ENCODE assay signal across 8 cellular contexts in genomic region chr19:45153339-45154063, GRCh38. TPM values are rescaled to one million over a fixed set of nuclear protein-coding genes. Genes with fewer than 3 reads are reported as not detected.
DNase-seq lines count a peak whose midpoint lies in the region; ATAC-seq, FAIRE-seq and TF ChIP-seq lines count a peak whose summit lies in the region.

No MANE protein-coding gene starts in this region.

- H2BK20ac ChIP-seq in H1 (ENCODE audit: low read length): no peak overlapping the region

- H3K9me3 ChIP-seq in HAP-1 (no peaks in the 10 kb centered on the region), H1 (ENCODE audit: insufficient read depth in 2 of 2, low read depth in 1 of 2, low read length in 1 of 2) (peaks cover 0 to 8% of the 10 kb centered on the region in 2 experiments; a peak in 1 of 4 replicates), stomach smooth muscle (ENCODE audit: control insufficient read depth in 2 of 2, low read length in 2 of 2) (no peaks in the 10 kb centered on the region), SJCRH30 (replicated peaks) (no peaks in the 10 kb centered on the region)

- peak overlapping the region; percentile 95 for H3K18ac ChIP-seq in H1 (ENCODE audit: extremely low read depth, low read length)

- H3K4me1 ChIP-seq in HAP-1 (peaks cover 4% of the 10 kb centered on the region; the same call in 1 of the 2 replicates), H1 (replicated peaks in 1 of 4; ENCODE audit: control insufficient read depth in 3 of 4, insufficient read depth in 4 of 4, low read length in 3 of 4) (peaks cover 0 to 13% (median 3%) of the 10 kb centered on the region in 4 experiments; a peak in 6 of 7 replicates), stomach smooth muscle (ENCODE audit: control insufficient read depth, insufficient read depth, low read length) (peaks cover 25% of the 10 kb centered on the region), SJCRH30 (no peaks in the 10 kb centered on the region)

- H3K27ac ChIP-seq in H1 (ENCODE audit: low read depth, low read length) (no peak overlapping the region), stomach smooth muscle (ENCODE audit: low read length) (no peak overlapping the region), SJCRH30 (no peak overlapping the region)

- H3K4me2 ChIP-seq in H1 (ENCODE audit: insufficient read depth in 1 of 2, low read depth in 2 of 2, low read length in 2 of 2): peak overlapping the region; percentile 72 to 77

- H3K4me3 ChIP-seq in HAP-1: peak overlapping the region; percentile 6
- H3K4me3 ChIP-seq in H1 (ENCODE audit: extremely low read depth in 1 of 4, insufficient read depth in 2 of 4, low read depth in 3 of 4, low read length in 4 of 4): peak overlapping the region; percentile 17 to 55 (median 29)
- H3K4me3 ChIP-seq in stomach smooth muscle (ENCODE audit: low read length in 2 of 2): peak overlapping the region; percentile 47 to 68
- no peak overlapping the region for H3K4me3 ChIP-seq in SJCRH30

- in situ Hi-C loops in HAP-1 (cut with MboI; ENCODE audit: low sequenced_read_pairs): no loop called here

- no peak for FAIRE-seq in H1 (lab: Jason Lieb, UNC)

- no peak overlapping the region for H3K23ac ChIP-seq in H1 (ENCODE audit: insufficient read length)

- no peaks in the 10 kb centered on the region for H3K27me3 ChIP-seq in HAP-1 (ENCODE audit: low read depth)
- H3K27me3 ChIP-seq in H1 (replicated peaks in 1 of 4; ENCODE audit: control insufficient read depth in 3 of 4, extremely low read depth in 1 of 4, insufficient read depth in 3 of 4, low read length in 3 of 4): peaks cover 16 to 49% (median 40%) of the 10 kb centered on the region in 4 experiments
- H3K27me3 ChIP-seq in stomach smooth muscle (ENCODE audit: control insufficient read depth in 1 of 2, insufficient read depth in 2 of 2, low read length in 2 of 2): peaks cover 46 to 48% of the 10 kb centered on the region in 2 donors
- H3K27me3 ChIP-seq in SJCRH30: peaks cover 9% of the 10 kb centered on the region

- H3K23me2 ChIP-seq in H1 (ENCODE audit: low read depth, low read length): peaks cover 9% of the 10 kb centered on the region; the same call in 1 of the 2 replicates

- no peaks in the 10 kb centered on the region; the same call in 1 of the 2 replicates for H3K79me1 ChIP-seq in H1 (ENCODE audit: low read depth, low read length)

- no peak for TF ChIP-seq CTCF in H1 (IDR thresholded peaks at IDR 0.05; ENCODE audit: control extremely low read depth in 1 of 3, insufficient read depth in 1 of 3, low read depth in 1 of 3, low read length in 3 of 3)

- H3K56ac ChIP-seq in H1 (replicated peaks; ENCODE audit: insufficient read length, low read depth, low read length): peak overlapping the region; percentile 12

- no peak overlapping the region for H3K9ac ChIP-seq in H1 (replicated peaks in 1 of 4; ENCODE audit: extremely low read depth in 1 of 4, low read depth in 3 of 4, low read length in 3 of 4)
- H3K9ac ChIP-seq in stomach smooth muscle (ENCODE audit: low read length in 2 of 2): no peak overlapping the region

- no peak overlapping the region; the same call in 1 of the 2 replicates for H4K8ac ChIP-seq in H1 (ENCODE audit: extremely low read depth, insufficient read depth, low read length)

- H4K20me1 ChIP-seq in H1 (replicated peaks in 1 of 2; ENCODE audit: control insufficient read depth in 1 of 2, insufficient read depth in 2 of 2, low read length in 2 of 2): peaks cover 0 to 14% of the 10 kb centered on the region in 2 experiments

- TF ChIP-seq RAD21 in H1 (IDR thresholded peaks at IDR 0.05 in 1 of 2, conservative IDR thresholded peaks at IDR 0.05 in 1 of 2; ENCODE audit: low read depth in 2 of 2, low read length in 2 of 2): no peak

- peak overlapping the region; percentile 26; the same call in 1 of the 2 replicates for H2BK5ac ChIP-seq in H1 (ENCODE audit: low read depth, low read length)

- peak overlapping the region; percentile 77; the same call in 1 of the 2 replicates for H2AFZ ChIP-seq in H1 (ENCODE audit: low read length)

- no peak overlapping the region for H2AK5ac ChIP-seq in H1 (ENCODE audit: low read depth, low read length)

- peak overlapping the region; percentile 72 for H4K91ac ChIP-seq in H1 (replicated peaks; ENCODE audit: insufficient read length, low read length)

- H2BK15ac ChIP-seq in H1 (ENCODE audit: low read length): peak overlapping the region; percentile 88; the same call in 1 of the 2 replicates

- no peak for ATAC-seq in HG02938 (IDR thresholded peaks at IDR 0.05; ENCODE audit: unreplicated experiment)

- H2BK120ac ChIP-seq in H1 (replicated peaks; ENCODE audit: low read depth, low read length): no peak overlapping the region

- peak overlapping the region; percentile 88; the same call in 1 of the 2 replicates for H2BK12ac ChIP-seq in H1 (ENCODE audit: low read depth, low read length)

- CTCF ChIA-PET in H1 (lab: Charles Lee; ENCODE audit: partially characterized antibody): interaction anchor here (1.0 to 2.3 kb wide), 9 partner anchors 10 to 201 kb away, joined by 3 to 10 read pairs (median 5); partner anchors contain the start of genes BLOC1S3 and TRAPPC6A

- 22% methylated on average over 64 of the region's 69 CpGs; no CpG with 5 or more reads in 1 of the 2 experiments for WGBS in H1 (ENCODE audit: extremely low coverage in 1 of 2, insufficient coverage in 1 of 2, insufficient read length in 1 of 2, insufficient replicate concordance in 2 of 2, low coverage in 1 of 2, low lambda C conversion rate in 2 of 2, missing lambda C conversion rate in 1 of 2), 2 experiments

- no peaks in the 10 kb centered on the region for H3K79me2 ChIP-seq in H1 (ENCODE audit: control insufficient read depth in 1 of 2, insufficient read depth in 2 of 2, low read length in 2 of 2)

- TF ChIP-seq POLR2A in H1 (IDR thresholded peaks at IDR 0.05; ENCODE audit: control extremely low read depth in 1 of 2, low read depth in 2 of 2, low read length in 2 of 2): no peak

- DNase-seq in HAP-1 (ENCODE audit: low spot score in 2 of 2): peak in 1 of 2 experiments; percentile 74
- DNase-seq in activated CD4-positive, alpha-beta T cell treated with anti-CD3 and anti-CD28 coated beads, Interleukin-2, amount 50 U/mL, for 1 hour: peak; percentile 30
- peak in 1 of 2 experiments; percentile 86 for DNase-seq in H1 (ENCODE audit: low read depth in 1 of 2, low spot score in 2 of 2)
- peak; percentile 49 for DNase-seq in midbrain (lab: John Stamatoyannopoulos, UW)
- DNase-seq in SJCRH30: no peak
- DNase-seq in LoVo (ENCODE audit: low spot score): no peak

- TF ChIP-seq EP300 in H1 (IDR thresholded peaks at IDR 0.05; ENCODE audit: borderline replicate concordance in 1 of 2, low read depth in 2 of 2, low read length in 2 of 2): no peak

- H3K14ac ChIP-seq in H1 (ENCODE audit: insufficient read length): no peak overlapping the region

- H3K36me3 ChIP-seq in HAP-1 (replicated peaks): no peaks in the 10 kb centered on the region; the same call in 1 of the 2 replicates
- H3K36me3 ChIP-seq in H1 (ENCODE audit: control insufficient read depth in 2 of 4, insufficient read depth in 4 of 4, low read length in 3 of 4): 0 out of 8 replicates have a peak, but pooled peaks cover 0 to 2% (median 0%) of the 10 kb centered on the region in 4 experiments
- H3K36me3 ChIP-seq in stomach smooth muscle (ENCODE audit: control insufficient read depth in 2 of 2, insufficient read depth in 2 of 2, low read length in 2 of 2): no peaks in the 10 kb centered on the region
- no peaks in the 10 kb centered on the region for H3K36me3 ChIP-seq in SJCRH30

- H3K4ac ChIP-seq in H1 (replicated peaks; ENCODE audit: insufficient read length, low read depth, low read length): peak overlapping the region; percentile 53

- POLR2A ChIA-PET in H1 (lab: Charles Lee; ENCODE audit: partially characterized antibody): interaction anchor here (0.6 to 3.5 kb wide), 12 partner anchors 8 to 466 kb away, joined by 3 to 21 read pairs (median 4); partner anchors contain the start of genes NKPD1, PPP1R37 and TRAPPC6A

- H4K5ac ChIP-seq in H1 (ENCODE audit: insufficient read length, low read depth, low read length): no peak overlapping the region

RNA-seq across cellular contexts. Expression of gene NKPD1, which starts 7.3 kb away (rescaled TPM):
- 0.38 and 0.39 TPM in 2 replicates for total RNA-seq in H1 (2021; fragmentation: NEBNext Ultra II Directional; extraction: Animal tissue kit (Norgen Biotek cat#: 25700))
- 0.30 and 0.55 TPM in 2 replicates for polyA plus RNA-seq in H1 (2011; rRNA removed)
- polyA plus RNA-seq in H1 (2011; cell fraction: cytosol; rRNA removed): 0.69 TPM
- polyA plus RNA-seq in H1 (2011; cell fraction: nucleus; rRNA removed): 0.73 TPM
- polyA plus RNA-seq in H1 (2012, experiment 1 of 2): 0.22 to 0.24 TPM (median 0.23 TPM) in 3 of 4 replicates, not detected in the other
- polyA plus RNA-seq in H1 (2012, experiment 2 of 2): 0.20 TPM
- polyA plus RNA-seq in H1 (2013, experiment 1 of 2): 0.22 TPM
- 0.26 TPM for polyA plus RNA-seq in H1 (2013, experiment 2 of 2)
- 0.22 and 0.32 TPM in 2 replicates for polyA minus RNA-seq in H1 (2011; rRNA and poly(A)+ RNA removed)
- polyA minus RNA-seq in H1 (2011; cell fraction: cytosol; rRNA and poly(A)+ RNA removed): not detected
- 0.80 TPM for polyA minus RNA-seq in H1 (2011; cell fraction: nucleus; rRNA and poly(A)+ RNA removed)
- total RNA-seq in SJCRH30 (2014; rRNA removed; shearing (Covaris generic)): not detected in 2 replicates

RNA-seq across cellular contexts. Expression of gene TRAPPC6A, which starts 24.5 kb away (rescaled TPM):
- 30.5 and 31.8 TPM in 2 replicates for total RNA-seq in H1 (2021; fragmentation: NEBNext Ultra II Directional; extraction: Animal tissue kit (Norgen Biotek cat#: 25700))
- polyA plus RNA-seq in H1 (2011; rRNA removed): 130 and 144 TPM in 2 replicates
- polyA plus RNA-seq in H1 (2011; cell fraction: cytosol; rRNA removed): 127 TPM
- 71.3 TPM for polyA plus RNA-seq in H1 (2011; cell fraction: nucleus; rRNA removed)
- 38.7 to 84.3 TPM (median 76.0 TPM) in 4 replicates for polyA plus RNA-seq in H1 (2012, experiment 1 of 2)
- 102 TPM for polyA plus RNA-seq in H1 (2012, experiment 2 of 2)
- polyA plus RNA-seq in H1 (2013, experiment 1 of 2): 35.8 TPM
- polyA plus RNA-seq in H1 (2013, experiment 2 of 2): 35.4 TPM
- 9.3 and 13.3 TPM in 2 replicates for polyA minus RNA-seq in H1 (2011; rRNA and poly(A)+ RNA removed)
- polyA minus RNA-seq in H1 (2011; cell fraction: cytosol; rRNA and poly(A)+ RNA removed): 17.0 TPM
- 10.3 TPM for polyA minus RNA-seq in H1 (2011; cell fraction: nucleus; rRNA and poly(A)+ RNA removed)
- 3.0 and 4.7 TPM in 2 replicates for total RNA-seq in SJCRH30 (2014; rRNA removed; shearing (Covaris generic))

RNA-seq across cellular contexts. Expression of gene BLOC1S3, which starts 25.1 kb away (rescaled TPM):
- 6.0 and 8.0 TPM in 2 replicates for total RNA-seq in H1 (2021; fragmentation: NEBNext Ultra II Directional; extraction: Animal tissue kit (Norgen Biotek cat#: 25700))
- polyA plus RNA-seq in H1 (2011; rRNA removed): 6.1 and 7.6 TPM in 2 replicates
- 3.2 TPM for polyA plus RNA-seq in H1 (2011; cell fraction: cytosol; rRNA removed)
- polyA plus RNA-seq in H1 (2011; cell fraction: nucleus; rRNA removed): 5.1 TPM
- 4.5 to 6.2 TPM (median 5.0 TPM) in 4 replicates for polyA plus RNA-seq in H1 (2012, experiment 1 of 2)
- polyA plus RNA-seq in H1 (2012, experiment 2 of 2): 3.8 TPM
- 5.2 TPM for polyA plus RNA-seq in H1 (2013, experiment 1 of 2)
- polyA plus RNA-seq in H1 (2013, experiment 2 of 2): 6.0 TPM
- 4.8 and 6.4 TPM in 2 replicates for polyA minus RNA-seq in H1 (2011; rRNA and poly(A)+ RNA removed)
- 4.0 TPM for polyA minus RNA-seq in H1 (2011; cell fraction: cytosol; rRNA and poly(A)+ RNA removed)
- polyA minus RNA-seq in H1 (2011; cell fraction: nucleus; rRNA and poly(A)+ RNA removed): 8.1 TPM
- 2.1 and 2.6 TPM in 2 replicates for total RNA-seq in SJCRH30 (2014; rRNA removed; shearing (Covaris generic))

Comparison
In these comparisons a context has a peak if more than half of its experiments do, and no peak if none do; other contexts are left out.
1. DNase-seq: peak in activated CD4-positive, alpha-beta T cell treated with anti-CD3 and anti-CD28 coated beads, Interleukin-2, amount 50 U/mL, for 1 hour (single experiment) and midbrain (single experiment); none in SJCRH30 (0 of 2) and LoVo (single experiment).